8 cellular contexts compared by ENCODE assay signal in the genomic region with DNA sequence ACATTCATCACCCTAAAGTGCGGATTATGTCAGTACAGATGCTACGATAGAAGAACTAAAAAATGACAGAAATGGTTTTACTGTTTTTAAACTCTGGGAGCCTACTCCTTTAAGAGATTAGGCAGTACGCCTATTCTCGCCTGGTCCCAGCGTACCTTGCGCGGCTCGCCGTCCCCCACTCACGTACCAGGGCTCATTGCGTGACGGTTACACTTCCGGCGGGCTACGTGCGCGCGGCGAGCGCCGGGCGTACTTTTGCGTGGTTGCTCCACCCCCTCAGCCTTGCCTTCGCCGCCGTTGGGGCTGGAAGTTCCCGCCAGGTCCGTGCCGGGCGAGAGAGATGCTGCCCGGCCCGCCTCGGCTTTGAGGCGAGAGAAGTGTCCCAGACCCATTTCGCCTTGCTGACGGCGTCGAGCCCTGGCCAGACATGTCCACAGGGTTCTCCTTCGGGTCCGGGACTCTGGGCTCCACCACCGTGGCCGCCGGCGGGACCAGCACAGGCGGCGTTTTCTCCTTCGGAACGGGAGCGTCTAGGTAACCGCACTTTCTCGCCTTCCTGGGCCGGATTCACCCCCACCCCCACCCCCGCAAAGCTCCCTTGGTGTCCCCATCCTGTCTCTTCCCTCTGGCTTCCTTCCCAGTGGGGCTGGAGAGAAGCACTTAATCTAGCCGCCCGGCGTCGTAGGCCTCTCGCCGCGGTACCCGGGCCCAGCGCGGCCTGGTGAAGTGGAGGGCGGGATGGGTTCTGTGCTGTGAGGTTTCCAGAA. TPM values are rescaled to one million over a fixed set of nuclear protein-coding genes. Genes with fewer than 3 reads are reported as not detected.
DNase-seq lines count a peak whose midpoint lies in the region; TF ChIP-seq lines count a peak whose summit lies in the region.

NUP58 (plus strand) TSS at position 279 of the 767 bp plus-strand sequence; CDS start at position 428, 149 bp downstream.

- H3K27me3 ChIP-seq in neuron (ENCODE audit: insufficient read depth, low read length) (no peaks in the 10 kb centered on the region), subcutaneous abdominal adipose tissue (ENCODE audit: control insufficient read depth in 5 of 5, insufficient read depth in 4 of 5, low read length in 5 of 5) (peaks cover 0 to 6% (median 0%) of the 10 kb centered on the region in 5 donors)

- H2AFZ ChIP-seq in neuron (ENCODE audit: low read depth, low read length) = peak within 1 kb of the TSS; percentile 98

- H3K4me3 ChIP-seq in HFF-Myc (replicated peaks; ENCODE audit: low read depth, low read length) (peak within 1 kb of the TSS; percentile 95), neuron (ENCODE audit: low read length) (peak within 1 kb of the TSS; percentile 96), subcutaneous abdominal adipose tissue (ENCODE audit: low read depth in 1 of 5, low read length in 5 of 5) (peak within 1 kb of the TSS; percentile 82 to 94 (median 86))

- H3K27me3 Mint-ChIP-seq in activated naive CD4-positive, alpha-beta T cell treated with anti-CD3 and anti-CD28 coated beads for 36 hours (ENCODE audit: low read depth) = no peaks in the 10 kb centered on the region

- peak; percentile 96 for DNase-seq in GM03348 (ENCODE audit: low spot score)
- DNase-seq in HFF-Myc (ENCODE audit: extremely low read depth, low read depth) = peak; percentile 82
- peak; percentile 95 for DNase-seq in NAMALWA (ENCODE audit: low spot score)
- peak; percentile 92 for DNase-seq in SK-N-DZ (ENCODE audit: low spot score)
- DNase-seq in activated naive CD4-positive, alpha-beta T cell treated with anti-CD3 and anti-CD28 coated beads for 36 hours = peak; percentile 96
- peak; percentile 95 for DNase-seq in foreskin melanocyte

- peak within 1 kb of the TSS; percentile 94 for H3K4me3 Mint-ChIP-seq in activated naive CD4-positive, alpha-beta T cell treated with anti-CD3 and anti-CD28 coated beads for 36 hours

- CTCF ChIA-PET in activated naive CD4-positive, alpha-beta T cell treated with anti-CD3 and anti-CD28 coated beads for 36 hours (lab: Charles Lee) = interaction anchor here (0.8 to 1.6 kb wide), 2 partner anchors 14 to 19 kb away, joined by 3 read pairs; partner anchors contain the start of gene MTMR6

- H3K36me3 ChIP-seq in neuron (ENCODE audit: insufficient read depth, low read length) (peaks cover 21% of the 10 kb centered on the region), subcutaneous abdominal adipose tissue (ENCODE audit: control insufficient read depth in 5 of 5, insufficient read depth in 5 of 5, low read length in 5 of 5) (peaks cover 0 to 8% (median 3%) of the 10 kb centered on the region in 5 donors)

- H3K4me1 Mint-ChIP-seq in activated naive CD4-positive, alpha-beta T cell treated with anti-CD3 and anti-CD28 coated beads for 36 hours (ENCODE audit: low read depth) = peaks cover 40% of the 10 kb centered on the region

- peak within 1 kb of the TSS; percentile 33 to 97 (median 83) for H3K9ac ChIP-seq in subcutaneous abdominal adipose tissue (ENCODE audit: low read length in 5 of 5)

- H3K27ac Mint-ChIP-seq in activated naive CD4-positive, alpha-beta T cell treated with anti-CD3 and anti-CD28 coated beads for 36 hours = peak within 1 kb of the TSS; percentile 93

- H3K27ac ChIP-seq in subcutaneous abdominal adipose tissue (ENCODE audit: low read depth, low read length) = peak within 1 kb of the TSS; percentile 90

- intact Hi-C loops in activated naive CD4-positive, alpha-beta T cell treated with anti-CD3 and anti-CD28 coated beads for 36 hours (cut with micrococcal nuclease) = loop anchor here (1.0 to 5.0 kb wide), 9 partner anchors 14 to 1951 kb away; partner anchors contain the start of genes MTMR6, PARP4, RNF6 and RPL21

- TF ChIP-seq CTCF in HFF-Myc (IDR thresholded peaks at IDR 0.05; ENCODE audit: low read depth, low read length, missing control alignments) = no peak

- peaks cover 23% of the 10 kb centered on the region for H3K36me3 Mint-ChIP-seq in activated naive CD4-positive, alpha-beta T cell treated with anti-CD3 and anti-CD28 coated beads for 36 hours (ENCODE audit: low read depth)

- no peaks in the 10 kb centered on the region for H3K9me3 Mint-ChIP-seq in activated naive CD4-positive, alpha-beta T cell treated with anti-CD3 and anti-CD28 coated beads for 36 hours

- H3K4me1 ChIP-seq in neuron (ENCODE audit: insufficient read depth, low read length) = peaks cover 5% of the 10 kb centered on the region
- peaks cover 0 to 21% (median 19%) of the 10 kb centered on the region in 5 donors for H3K4me1 ChIP-seq in subcutaneous abdominal adipose tissue (ENCODE audit: control insufficient read depth in 5 of 5, insufficient read depth in 5 of 5, low read length in 5 of 5)

- H3K9me3 ChIP-seq in neuron (ENCODE audit: low read length) = no peaks in the 10 kb centered on the region
- peaks cover 0 to 2% (median 0%) of the 10 kb centered on the region in 5 donors for H3K9me3 ChIP-seq in subcutaneous abdominal adipose tissue (ENCODE audit: control insufficient read depth in 5 of 5, low read length in 5 of 5)

RNA-seq across cellular contexts. Expression of gene NUP58, which starts in this region (rescaled TPM):
- polyA plus RNA-seq in SK-N-DZ (2014; cell fraction: cytosol; rRNA removed) = 92.0 and 108 TPM in 2 replicates
- 56.6 and 58.6 TPM in 2 replicates for polyA plus RNA-seq in SK-N-DZ (2014; cell fraction: nucleus; rRNA removed)
- 10 to 100 TPM; 91.9 to 93.0 TPM for total RNA-seq in activated naive CD4-positive, alpha-beta T cell treated with anti-CD3 and anti-CD28 coated beads for 36 hours

Comparison
In these comparisons a context has a peak if more than half of its experiments do, and no peak if none do; other contexts are left out.
1. Peak in every context shown above with its lines: DNase-seq, H3K4me3 ChIP-seq and H3K27ac ChIP-seq.